In genomic region chr16:24013733-24014645, GRCh38 we compare ENCODE assay signal across 8 cellular contexts.
DNase-seq lines count a peak whose midpoint lies in the region; ATAC-seq and TF ChIP-seq lines count a peak whose summit lies in the region.

No MANE protein-coding gene starts in this region.

- CTCF ChIA-PET in OCI-LY7 (lab: Charles Lee; ENCODE audit: unreplicated experiment) = interaction anchor here (1.1 to 2.1 kb wide), 3 partner anchors 57 to 211 kb away, joined by 3 to 9 read pairs (median 4); no protein-coding TSS in a partner anchor

- H3K9me3 Mint-ChIP-seq in activated T-helper 2 cell treated with anti-CD3 and anti-CD28 coated beads, Interferon-gamma antibody, Interleukin-2, Interleukin-4, amounts not matched to agents 10 μg/mL and 5 μg/mL and 100 μg/mL, durations not matched to agents 14 hours and 24 hours and 36 hours = no peaks in the 10 kb centered on the region
- no peaks in the 10 kb centered on the region for H3K9me3 Mint-ChIP-seq in neural progenitor cell
- no peaks in the 10 kb centered on the region for H3K9me3 Mint-ChIP-seq in mesothelial cell of epicardium

- no peaks in the 10 kb centered on the region for H3K27me3 Mint-ChIP-seq in activated T-helper 2 cell treated with anti-CD3 and anti-CD28 coated beads, Interferon-gamma antibody, Interleukin-2, Interleukin-4, amounts not matched to agents 10 μg/mL and 5 μg/mL and 100 μg/mL, durations not matched to agents 14 hours and 24 hours and 36 hours (ENCODE audit: low read depth)
- H3K27me3 Mint-ChIP-seq in neural progenitor cell (ENCODE audit: insufficient read depth, low read depth) = no peaks in the 10 kb centered on the region
- peaks cover 15% of the 10 kb centered on the region for H3K27me3 Mint-ChIP-seq in mesothelial cell of epicardium (ENCODE audit: low read depth)

- intact Hi-C loops in OCI-LY7 (cut with micrococcal nuclease; ENCODE audit: unreplicated experiment) = loop anchor here (1.0 to 5.0 kb wide), 3 partner anchors 23 to 177 kb away; no protein-coding TSS in a partner anchor
- intact Hi-C loops in activated T-helper 2 cell treated with anti-CD3 and anti-CD28 coated beads, Interferon-gamma antibody, Interleukin-2, Interleukin-4, amounts not matched to agents 10 μg/mL and 5 μg/mL and 100 μg/mL, durations not matched to agents 14 hours and 24 hours and 36 hours (cut with micrococcal nuclease) = loop anchor here (5.0 kb wide), 2 partner anchors 62 to 137 kb away; no protein-coding TSS in a partner anchor

- H3K4me2 ChIP-seq in OCI-LY7 (ENCODE audit: low read length) (peak overlapping the region; percentile 87), neural progenitor cell (no peak overlapping the region)

- no peaks in the 10 kb centered on the region for H4K20me1 ChIP-seq in OCI-LY7 (ENCODE audit: insufficient read depth, low read length)
- H4K20me1 ChIP-seq in neural progenitor cell (ENCODE audit: low read depth) = no peaks in the 10 kb centered on the region

- peaks cover 23% of the 10 kb centered on the region for H3K4me1 Mint-ChIP-seq in activated T-helper 2 cell treated with anti-CD3 and anti-CD28 coated beads, Interferon-gamma antibody, Interleukin-2, Interleukin-4, amounts not matched to agents 10 μg/mL and 5 μg/mL and 100 μg/mL, durations not matched to agents 14 hours and 24 hours and 36 hours (ENCODE audit: low read depth)
- H3K4me1 Mint-ChIP-seq in neural progenitor cell (peaks cover 4% of the 10 kb centered on the region), mesothelial cell of epicardium (no peaks in the 10 kb centered on the region)

- TF ChIP-seq CTCF in OCI-LY7 (conservative IDR thresholded peaks at IDR 0.05; ENCODE audit: low read length) = no peak
- TF ChIP-seq CTCF in neural progenitor cell (IDR thresholded peaks at IDR 0.05) = no peak
- TF ChIP-seq CTCF in mesothelial cell of epicardium (IDR thresholded peaks at IDR 0.05; ENCODE audit: unreplicated experiment) = no peak

- peak overlapping the region; percentile 82 for H2AFZ ChIP-seq in OCI-LY7 (ENCODE audit: low read length)
- no peak overlapping the region for H2AFZ ChIP-seq in neural progenitor cell (replicated peaks)

- BruUV-seq in OCI-LY7 (replicated peaks; lab: Mats Ljungman, UMichigan) = no TSS peak

- H3K9me3 ChIP-seq in OCI-LY7 (ENCODE audit: low read length) = no peaks in the 10 kb centered on the region
- H3K9me3 ChIP-seq in neural progenitor cell (ENCODE audit: low read depth) = no peaks in the 10 kb centered on the region

- POLR2A ChIA-PET in OCI-LY7 (lab: Charles Lee) = interaction anchor here (0.6 to 2.8 kb wide), 15 partner anchors 26 to 892 kb away, joined by 3 to 12 read pairs (median 4); no protein-coding TSS in a partner anchor

- peak; percentile 79 for ATAC-seq in HG03039 (IDR thresholded peaks at IDR 0.05; ENCODE audit: unreplicated experiment)

- H3K4me1 ChIP-seq in OCI-LY7 (ENCODE audit: insufficient read depth, low read length, poor library complexity, severe bottlenecking) (peaks cover 73% of the 10 kb centered on the region), neural progenitor cell (no peaks in the 10 kb centered on the region)

- H3K9me2 ChIP-seq in OCI-LY7 (ENCODE audit: insufficient read depth, low read length) = no peaks in the 10 kb centered on the region

- H3K4me3 ChIP-seq in OCI-LY7 (ENCODE audit: low read depth, low read length, poor library complexity, severe bottlenecking) (peak overlapping the region; percentile 64), neural progenitor cell (no peak overlapping the region)

- no peak overlapping the region for H3K4me3 Mint-ChIP-seq in activated T-helper 2 cell treated with anti-CD3 and anti-CD28 coated beads, Interferon-gamma antibody, Interleukin-2, Interleukin-4, amounts not matched to agents 10 μg/mL and 5 μg/mL and 100 μg/mL, durations not matched to agents 14 hours and 24 hours and 36 hours (ENCODE audit: low read depth)
- H3K4me3 Mint-ChIP-seq in neural progenitor cell (no peak overlapping the region), mesothelial cell of epicardium (no peak overlapping the region)

- no peaks in the 10 kb centered on the region for H3K36me3 ChIP-seq in OCI-LY7 (ENCODE audit: insufficient read depth, low read length)
- no peaks in the 10 kb centered on the region for H3K36me3 ChIP-seq in neural progenitor cell

- peak overlapping the region; percentile 69 for H3K27ac Mint-ChIP-seq in activated T-helper 2 cell treated with anti-CD3 and anti-CD28 coated beads, Interferon-gamma antibody, Interleukin-2, Interleukin-4, amounts not matched to agents 10 μg/mL and 5 μg/mL and 100 μg/mL, durations not matched to agents 14 hours and 24 hours and 36 hours
- H3K27ac Mint-ChIP-seq in neural progenitor cell (no peak overlapping the region), mesothelial cell of epicardium (no peak overlapping the region)

- H3K27ac ChIP-seq in OCI-LY7 (ENCODE audit: low read depth, low read length, poor library complexity, severe bottlenecking) (peak overlapping the region; percentile 84), neural progenitor cell (no peak overlapping the region)

- H3F3A ChIP-seq in neural progenitor cell (ENCODE audit: low read depth) = no peaks in the 10 kb centered on the region

- no peaks in the 10 kb centered on the region for H3K27me3 ChIP-seq in neural progenitor cell

- H3K79me2 ChIP-seq in OCI-LY7 (ENCODE audit: insufficient read depth, low read depth, low read length) (no peaks in the 10 kb centered on the region), neural progenitor cell (ENCODE audit: low read depth) (no peaks in the 10 kb centered on the region)

- DNase-seq in NCI-H82 (lab: John Stamatoyannopoulos, UW) = peak; percentile 39
- no peak for DNase-seq in NCI-H82 treated with DMSO at 0.1 percent for 48 hours (lab: John Stamatoyannopoulos, UW; ENCODE audit: unreplicated experiment)
- peak; percentile 100 for DNase-seq in OCI-LY7 (ENCODE audit: low spot score)
- DNase-seq in activated T-helper 2 cell treated with anti-CD3 and anti-CD28 coated beads, Interferon-gamma antibody, Interleukin-2, Interleukin-4, amounts not matched to agents 10 μg/mL and 5 μg/mL and 100 μg/mL, durations not matched to agents 14 hours and 24 hours and 36 hours (ENCODE audit: low spot score) = peak; percentile 47
- peak; percentile 25 for DNase-seq in stimulated activated CD4-positive, alpha-beta T cell treated with anti-CD3 and anti-CD28 coated beads, Interleukin-2, amount 100 ng/mL, for 4 hours (ENCODE audit: low read depth)
- DNase-seq in neural progenitor cell (ENCODE audit: low spot score) = no peak
- no peak for DNase-seq in mesothelial cell of epicardium (ENCODE audit: low spot score in 2 of 2, unreplicated experiment in 2 of 2)

- H3K36me3 Mint-ChIP-seq in activated T-helper 2 cell treated with anti-CD3 and anti-CD28 coated beads, Interferon-gamma antibody, Interleukin-2, Interleukin-4, amounts not matched to agents 10 μg/mL and 5 μg/mL and 100 μg/mL, durations not matched to agents 14 hours and 24 hours and 36 hours (ENCODE audit: low read depth) = peaks cover under 1% of the 10 kb centered on the region
- no peaks in the 10 kb centered on the region for H3K36me3 Mint-ChIP-seq in neural progenitor cell
- no peaks in the 10 kb centered on the region for H3K36me3 Mint-ChIP-seq in mesothelial cell of epicardium

- no peak overlapping the region for H3K9ac ChIP-seq in neural progenitor cell

Comparison
In these comparisons a context has a peak if more than half of its experiments do, and no peak if none do; other contexts are left out.
1. DNase-seq: peak in NCI-H82 (single experiment), OCI-LY7 (single experiment), activated T-helper 2 cell treated with anti-CD3 and anti-CD28 coated beads, Interferon-gamma antibody, Interleukin-2, Interleukin-4, amounts not matched to agents 10 μg/mL and 5 μg/mL and 100 μg/mL, durations not matched to agents 14 hours and 24 hours and 36 hours (single experiment) and stimulated activated CD4-positive, alpha-beta T cell treated with anti-CD3 and anti-CD28 coated beads, Interleukin-2, amount 100 ng/mL, for 4 hours (single experiment); none in NCI-H82 treated with DMSO at 0.1 percent for 48 hours (single experiment), neural progenitor cell (single experiment) and mesothelial cell of epicardium (0 of 2).